Comparison of ENCODE assay signal across 28 cellular contexts in genomic region chrX:44550563-44550962, GRCh38. TPM values are rescaled to one million over a fixed set of nuclear protein-coding genes. Genes with fewer than 3 reads are reported as not detected.
DNase-seq lines count a peak whose midpoint lies in the region; TF ChIP-seq lines count a peak whose summit lies in the region.
"Had no signal": no experiment of that assay in that cellular context is flagged by ENCODE, and none has a peak within 500 bp of the region (broad histone marks: within the 10 kb centered on the region; RNA-seq: fewer than 3 reads in every experiment).

No MANE protein-coding gene starts in this region.

- DNase-seq in progenitor cell of endocrine pancreas (ENCODE audit: low spot score, unreplicated experiment), result no peak
- DNase-seq: 8988T; ACHN; AML-193; BE2C; C1 segment of cervical spinal cord; Caco-2; Calu3; CD4-positive, alpha-beta memory T cell; CD4-positive, alpha-beta T cell; CD4-positive, CD25-positive, alpha-beta regulatory T cell; CD8-positive, alpha-beta memory T cell; CD8-positive, alpha-beta T cell; COR-L47; DMS 273 treated with DMSO at 0.1 percent for 48 hours; DMS153; DMS53; DMS79; DMS79 treated with DMSO at 0.1 percent for 48 hours; DND-41; EL had no signal

- H3K4me1 Mint-ChIP-seq in progenitor cell of endocrine pancreas (ENCODE audit: low read depth), result peaks cover 1% of the 10 kb centered on the region
- H3K4me1 Mint-ChIP-seq: CD4-positive, alpha-beta memory T cell; CD4-positive, CD25-positive, alpha-beta regulatory T cell; CD8-positive, alpha-beta memory T cell had no signal

- H3K36me3 Mint-ChIP-seq in progenitor cell of endocrine pancreas (ENCODE audit: insufficient read depth), result no peaks in the 10 kb centered on the region
- H3K36me3 Mint-ChIP-seq: CD14-positive monocyte; CD4-positive, alpha-beta memory T cell; CD4-positive, CD25-positive, alpha-beta regulatory T cell; CD8-positive, alpha-beta memory T cell; CD8-positive, alpha-beta T cell had no signal

- POLR2A ChIA-PET in HEK293 (lab: Yijun Ruan, JAX), result no interaction called here

- CTCF ChIA-PET in HEK293 (lab: Yijun Ruan, JAX), result interaction anchor here (0.6 kb wide), 1 partner anchor 591 kb away, joined by 3 read pairs; no protein-coding TSS in a partner anchor

- no peaks in the 10 kb centered on the region for H3K36me3 ChIP-seq in HEK293 (ENCODE audit: control insufficient read depth in 2 of 2, insufficient read depth in 1 of 2, low read length in 2 of 2)
- H3K36me3 ChIP-seq: BE2C; BLaER1; BLaER1 treated with 17β-estradiol and CSF1 and Interleukin-3, amounts not matched to agents 10 nM and 100 nM had no signal

- no peak overlapping the region for H3K27ac Mint-ChIP-seq in progenitor cell of endocrine pancreas
- H3K27ac Mint-ChIP-seq: B cell; CD14-positive monocyte; CD4-positive, alpha-beta memory T cell; CD4-positive, alpha-beta T cell; CD8-positive, alpha-beta T cell had no signal

- no peak overlapping the region for H3K4me3 ChIP-seq in HEK293 (ENCODE audit: low read depth, low read length)
- H3K4me3 ChIP-seq: A549; BLaER1; BLaER1 treated with 17β-estradiol and CSF1 and Interleukin-3, amounts not matched to agents 10 nM and 100 nM had no signal

- no peak overlapping the region for H3K27ac ChIP-seq in HEK293 (ENCODE audit: extremely low read depth, low read depth, low read length)
- H3K27ac ChIP-seq: 22Rv1; A549; BLaER1; BLaER1 treated with 17β-estradiol and CSF1 and Interleukin-3, amounts not matched to agents 10 nM and 100 nM had no signal

- no peak overlapping the region for H3K4me3 Mint-ChIP-seq in progenitor cell of endocrine pancreas (ENCODE audit: low read depth)
- H3K4me3 Mint-ChIP-seq: B cell; CD14-positive monocyte; CD4-positive, alpha-beta memory T cell; CD4-positive, alpha-beta T cell; CD4-positive, CD25-positive, alpha-beta regulatory T cell; CD8-positive, alpha-beta memory T cell; CD8-positive, alpha-beta T cell had no signal

- TF ChIP-seq CTCF in HEK293 (tag by site-specific recombination; IDR thresholded peaks at IDR 0.05) (no peak), progenitor cell of endocrine pancreas (IDR thresholded peaks at IDR 0.05; ENCODE audit: unreplicated experiment) (no peak)

- no peaks in the 10 kb centered on the region for H3K9me3 ChIP-seq in HEK293 (ENCODE audit: control insufficient read depth, insufficient read depth, low read depth, low read length)
- H3K9me3 ChIP-seq: A549; BE2C; BLaER1; BLaER1 treated with 17β-estradiol and CSF1 and Interleukin-3, amounts not matched to agents 10 nM and 100 nM; Caco-2 had no signal

- peaks cover 21% of the 10 kb centered on the region for H3K9me3 Mint-ChIP-seq in progenitor cell of endocrine pancreas (ENCODE audit: low read depth)
- H3K9me3 Mint-ChIP-seq: CD14-positive monocyte; CD4-positive, alpha-beta memory T cell; CD4-positive, alpha-beta T cell; CD8-positive, alpha-beta T cell had no signal

- no peaks in the 10 kb centered on the region for H3K27me3 Mint-ChIP-seq in progenitor cell of endocrine pancreas
- H3K27me3 Mint-ChIP-seq: B cell; CD4-positive, alpha-beta memory T cell; CD4-positive, alpha-beta T cell had no signal

- no peaks in the 10 kb centered on the region for H3K4me1 ChIP-seq in HEK293 (ENCODE audit: control insufficient read depth, insufficient read depth, low read length)
- H3K4me1 ChIP-seq: A549, BE2C, BLaER1 had no signal

TF ChIP-seq in HEK293, 187 proteins besides CTCF, POLR2A, EP300 and RAD21:
- TF ChIP-seq ZNF623 (tag by site-specific recombination; IDR thresholded peaks at IDR 0.05), result no peak
- TF ChIP-seq ZNF121 (tag by site-specific recombination; IDR thresholded peaks at IDR 0.05), result 0 out of 2 replicates have a peak, but pooled peaks have one; percentile 55

RNA-seq across cellular contexts. Expression of gene FUNDC1, which starts 7.9 kb away (rescaled TPM):
- 19.7 and 21.1 TPM in 2 replicates for total RNA-seq in progenitor cell of endocrine pancreas
